25 cellular contexts compared by ENCODE assay signal in genomic region chr1:39727932-39728317, GRCh38. TPM values are rescaled to one million over a fixed set of nuclear protein-coding genes. Genes with fewer than 3 reads are reported as not detected.
A peak's percentile ranks its signal among the peaks of the same experiment; 100 is the strongest.
DNase-seq lines count a peak whose midpoint lies in the region; ATAC-seq, FAIRE-seq and TF ChIP-seq lines count a peak whose summit lies in the region.
"Had no signal": no experiment of that assay in that cellular context is flagged by ENCODE, and none has a peak within 500 bp of the region (broad histone marks: within the 10 kb centered on the region; RNA-seq: fewer than 3 reads in every experiment).

No MANE protein-coding gene starts in this region.

- H3K27ac Mint-ChIP-seq in activated CD8-positive, alpha-beta T cell treated with anti-CD3 and anti-CD28 coated beads, Interleukin-2, amount 10 ng/mL, durations not matched to agents 7 days and 5 days = no peak overlapping the region
- no peak overlapping the region for H3K27ac Mint-ChIP-seq in activated CD8-positive, alpha-beta T cell treated with anti-CD3 and anti-CD28 coated beads for 36 hours
- no peak overlapping the region for H3K27ac Mint-ChIP-seq in activated B cell treated with CpG ODN at 0.5 μM for 24 hours
- peak overlapping the region; percentile 38 for H3K27ac Mint-ChIP-seq in memory B cell
- H3K27ac Mint-ChIP-seq in chondrocyte (ENCODE audit: unreplicated experiment) = no peak overlapping the region
- H3K27ac Mint-ChIP-seq: activated CD8-positive, alpha-beta memory T cell treated with anti-CD3 and anti-CD28 coated beads, Interleukin-2, amount 10 ng/mL, durations not matched to agents 7 days and 5 days; CD14-positive monocyte had no signal

- POLR2A ChIA-PET in activated CD8-positive, alpha-beta T cell treated with anti-CD3 and anti-CD28 coated beads, Interleukin-2, amount 10 ng/mL, durations not matched to agents 7 days and 5 days (lab: Charles Lee) = no interaction called here
- POLR2A ChIA-PET in activated CD8-positive, alpha-beta T cell treated with anti-CD3 and anti-CD28 coated beads for 36 hours (lab: Charles Lee) = no interaction called here
- POLR2A ChIA-PET in activated B cell treated with CpG ODN at 0.5 μM for 24 hours (lab: Charles Lee) = interaction anchor here (2.0 kb wide), 1 partner anchor 11 kb away, joined by 11 read pairs; the partner anchor contains the start of gene PPIE

- no peak for TF ChIP-seq POLR2A in GM12891 (IDR thresholded peaks at IDR 0.05; ENCODE audit: low read depth, low read length)

- no peak for ATAC-seq in activated CD8-positive, alpha-beta T cell treated with anti-CD3 and anti-CD28 coated beads, Interleukin-2, amount 10 ng/mL, durations not matched to agents 7 days and 5 days
- ATAC-seq in activated CD8-positive, alpha-beta T cell treated with anti-CD3 and anti-CD28 coated beads for 36 hours = no peak
- peak; percentile 50 for ATAC-seq in activated B cell treated with CpG ODN at 0.5 μM for 24 hours (ENCODE audit: low read depth)
- ATAC-seq in memory B cell (ENCODE audit: low read depth) = peak; percentile 80
- ATAC-seq in GM18868 (IDR thresholded peaks at IDR 0.05; ENCODE audit: unreplicated experiment) = no peak
- ATAC-seq: body of pancreas, lower lobe of right lung had no signal

- H3K4me1 Mint-ChIP-seq in activated CD8-positive, alpha-beta T cell treated with anti-CD3 and anti-CD28 coated beads, Interleukin-2, amount 10 ng/mL, durations not matched to agents 7 days and 5 days (ENCODE audit: low read depth) = peaks cover 9% of the 10 kb centered on the region
- H3K4me1 Mint-ChIP-seq in activated CD8-positive, alpha-beta T cell treated with anti-CD3 and anti-CD28 coated beads for 36 hours (ENCODE audit: low read depth) = peaks cover 9% of the 10 kb centered on the region
- H3K4me1 Mint-ChIP-seq in activated B cell treated with CpG ODN at 0.5 μM for 24 hours (peaks cover 8% of the 10 kb centered on the region), memory B cell (peaks cover 6% of the 10 kb centered on the region), chondrocyte (ENCODE audit: low read depth) (no peaks in the 10 kb centered on the region)

- CTCF ChIA-PET in activated CD8-positive, alpha-beta T cell treated with anti-CD3 and anti-CD28 coated beads, Interleukin-2, amount 10 ng/mL, durations not matched to agents 7 days and 5 days (lab: Charles Lee) = interaction anchor here (1.8 to 2.0 kb wide), 2 partner anchors 70 to 121 kb away, joined by 4 to 10 read pairs; no protein-coding TSS in a partner anchor
- CTCF ChIA-PET in activated CD8-positive, alpha-beta T cell treated with anti-CD3 and anti-CD28 coated beads for 36 hours (lab: Charles Lee) = interaction anchor here (1.3 to 1.5 kb wide), 2 partner anchors 69 to 122 kb away, joined by 3 to 6 read pairs; no protein-coding TSS in a partner anchor
- CTCF ChIA-PET in activated B cell treated with CpG ODN at 0.5 μM for 24 hours (lab: Charles Lee) = no interaction called here

- H3K9me3 Mint-ChIP-seq in activated CD8-positive, alpha-beta T cell treated with anti-CD3 and anti-CD28 coated beads, Interleukin-2, amount 10 ng/mL, durations not matched to agents 7 days and 5 days (ENCODE audit: insufficient read depth) = no peaks in the 10 kb centered on the region
- H3K9me3 Mint-ChIP-seq in activated CD8-positive, alpha-beta T cell treated with anti-CD3 and anti-CD28 coated beads for 36 hours = no peaks in the 10 kb centered on the region
- H3K9me3 Mint-ChIP-seq in activated B cell treated with CpG ODN at 0.5 μM for 24 hours (no peaks in the 10 kb centered on the region), memory B cell (no peaks in the 10 kb centered on the region), chondrocyte (ENCODE audit: low read depth) (no peaks in the 10 kb centered on the region)

- no peaks in the 10 kb centered on the region for H3K36me3 Mint-ChIP-seq in activated CD8-positive, alpha-beta T cell treated with anti-CD3 and anti-CD28 coated beads, Interleukin-2, amount 10 ng/mL, durations not matched to agents 7 days and 5 days (ENCODE audit: low read depth)
- H3K36me3 Mint-ChIP-seq in activated CD8-positive, alpha-beta T cell treated with anti-CD3 and anti-CD28 coated beads for 36 hours (ENCODE audit: low read depth) = no peaks in the 10 kb centered on the region
- H3K36me3 Mint-ChIP-seq in activated B cell treated with CpG ODN at 0.5 μM for 24 hours (ENCODE audit: low read depth) (no peaks in the 10 kb centered on the region), memory B cell (no peaks in the 10 kb centered on the region), chondrocyte (ENCODE audit: low read depth) (no peaks in the 10 kb centered on the region)
- H3K36me3 Mint-ChIP-seq: activated CD8-positive, alpha-beta memory T cell treated with anti-CD3 and anti-CD28 coated beads, Interleukin-2, amount 10 ng/mL, durations not matched to agents 7 days and 5 days had no signal

- peaks cover 67% of the 10 kb centered on the region for H3K27me3 Mint-ChIP-seq in activated CD8-positive, alpha-beta T cell treated with anti-CD3 and anti-CD28 coated beads, Interleukin-2, amount 10 ng/mL, durations not matched to agents 7 days and 5 days (ENCODE audit: low read depth)
- peaks cover 57% of the 10 kb centered on the region for H3K27me3 Mint-ChIP-seq in activated CD8-positive, alpha-beta T cell treated with anti-CD3 and anti-CD28 coated beads for 36 hours
- H3K27me3 Mint-ChIP-seq in activated B cell treated with CpG ODN at 0.5 μM for 24 hours = peaks cover 49% of the 10 kb centered on the region
- peaks cover 12% of the 10 kb centered on the region for H3K27me3 Mint-ChIP-seq in memory B cell
- H3K27me3 Mint-ChIP-seq in chondrocyte (ENCODE audit: low read depth) = peaks cover 54% of the 10 kb centered on the region

- intact Hi-C loops in activated CD8-positive, alpha-beta T cell treated with anti-CD3 and anti-CD28 coated beads for 36 hours (cut with micrococcal nuclease) = no loop called here
- intact Hi-C loops in activated B cell treated with CpG ODN at 0.5 μM for 24 hours (cut with micrococcal nuclease) = no loop called here

- peak; percentile 19 for DNase-seq in activated CD8-positive, alpha-beta T cell treated with anti-CD3 and anti-CD28 coated beads, Interleukin-2, amount 10 ng/mL, durations not matched to agents 7 days and 5 days
- no peak for DNase-seq in activated CD8-positive, alpha-beta T cell treated with anti-CD3 and anti-CD28 coated beads for 36 hours
- DNase-seq in GM12891 (ENCODE audit: insufficient read length, low spot score) (no peak), activated B cell treated with CpG ODN at 0.5 μM for 24 hours (no peak), memory B cell (ENCODE audit: low spot score in 2 of 2) (no peak), chondrocyte (ENCODE audit: low spot score) (no peak)
- no peak for DNase-seq in activated T-cell treated with anti-CD3 and anti-CD28 coated beads, Interleukin-2, amount 50 U/mL, for 1 hour
- DNase-seq: ACHN; activated CD4-positive, CD25-positive, alpha-beta regulatory T cell treated with anti-CD3 and anti-CD28 coated beads, Interleukin-2, amount 50 U/mL, for 72 hours; activated CD8-positive, alpha-beta memory T cell treated with anti-CD3 and anti-CD28 coated beads, Interleukin-2, amount 10 ng/mL, durations not matched to agents 7 days and 5 days; body of pancreas; effector CD4-positive, alpha-beta T cell; GDM1; islet precursor cell; Kasumi-1; lower lobe of right lung; NCI-H1092; NCI-H2029; NCI-H510A treated with DMSO at 0.1 percent for 48 hours; Right ventricle myocardium superior had no signal

- peak; percentile 33 for FAIRE-seq in GM12891 (lab: Jason Lieb, UNC)
- FAIRE-seq: frontal cortex had no signal

- no peak for TF ChIP-seq CTCF in activated CD8-positive, alpha-beta T cell treated with anti-CD3 and anti-CD28 coated beads for 36 hours (IDR thresholded peaks at IDR 0.05)
- TF ChIP-seq CTCF in activated B cell treated with CpG ODN at 0.5 μM for 24 hours (IDR thresholded peaks at IDR 0.05) (no peak), chondrocyte (IDR thresholded peaks at IDR 0.05) (no peak)

- H3K4me3 Mint-ChIP-seq in activated CD8-positive, alpha-beta T cell treated with anti-CD3 and anti-CD28 coated beads, Interleukin-2, amount 10 ng/mL, durations not matched to agents 7 days and 5 days = no peak overlapping the region
- H3K4me3 Mint-ChIP-seq in activated CD8-positive, alpha-beta T cell treated with anti-CD3 and anti-CD28 coated beads for 36 hours = no peak overlapping the region
- H3K4me3 Mint-ChIP-seq in activated B cell treated with CpG ODN at 0.5 μM for 24 hours (peak overlapping the region; percentile 69), memory B cell (peak overlapping the region; percentile 85), chondrocyte (ENCODE audit: unreplicated experiment) (no peak overlapping the region)
- H3K4me3 Mint-ChIP-seq: activated CD8-positive, alpha-beta memory T cell treated with anti-CD3 and anti-CD28 coated beads, Interleukin-2, amount 10 ng/mL, durations not matched to agents 7 days and 5 days had no signal

TF ChIP-seq in GM12891, 5 proteins besides CTCF, POLR2A, EP300 and RAD21 (continues in another document):
- no peak for TF ChIP-seq SPI1 (IDR thresholded peaks at IDR 0.05; ENCODE audit: low read depth, low read length)

RNA-seq across cellular contexts. Expression of gene PPIE, which starts 10.8 kb away (rescaled TPM):
- total RNA-seq in activated CD8-positive, alpha-beta T cell treated with anti-CD3 and anti-CD28 coated beads, Interleukin-2, amount 10 ng/mL, durations not matched to agents 7 days and 5 days = 10 to 100 TPM; 60.9 to 64.7 TPM
- 10 to 100 TPM; 71.7 to 74.7 TPM for total RNA-seq in activated CD8-positive, alpha-beta T cell treated with anti-CD3 and anti-CD28 coated beads for 36 hours
- 47.6 TPM for polyA plus RNA-seq in GM12891 (2012; ENCODE audit: low read depth, missing spikeins)
- total RNA-seq in activated B cell treated with CpG ODN at 0.5 μM for 24 hours = 64.9 and 68.5 TPM in 2 replicates
- total RNA-seq in chondrocyte = 31.5 to 32.7 TPM (median 32.6 TPM) in 3 replicates

RNA-seq across cellular contexts. Expression of gene HPCAL4, which starts 36.7 kb away (rescaled TPM):
- total RNA-seq in activated CD8-positive, alpha-beta T cell treated with anti-CD3 and anti-CD28 coated beads, Interleukin-2, amount 10 ng/mL, durations not matched to agents 7 days and 5 days = under 1 TPM; 0.47 to 0.55 TPM
- 1 to 10 TPM; 2.8 to 3.0 TPM for total RNA-seq in activated CD8-positive, alpha-beta T cell treated with anti-CD3 and anti-CD28 coated beads for 36 hours
- 0.31 TPM for polyA plus RNA-seq in GM12891 (2012; ENCODE audit: low read depth, missing spikeins)
- total RNA-seq in activated B cell treated with CpG ODN at 0.5 μM for 24 hours (not detected in 2 replicates), chondrocyte (not detected in 3 replicates)

RNA-seq across cellular contexts. Expression of gene OXCT2, which starts 43.2 kb away (rescaled TPM):
- under 1 TPM; 0.32 to 0.47 TPM for total RNA-seq in activated CD8-positive, alpha-beta T cell treated with anti-CD3 and anti-CD28 coated beads, Interleukin-2, amount 10 ng/mL, durations not matched to agents 7 days and 5 days
- 1 to 10 TPM; 2.7 to 4.2 TPM for total RNA-seq in activated CD8-positive, alpha-beta T cell treated with anti-CD3 and anti-CD28 coated beads for 36 hours
- polyA plus RNA-seq in GM12891 (2012; ENCODE audit: low read depth, missing spikeins) = 1.7 TPM
- 1.2 TPM in 2 replicates for total RNA-seq in activated B cell treated with CpG ODN at 0.5 μM for 24 hours
- total RNA-seq in chondrocyte = 0.29 to 0.72 TPM in 2 of 3 replicates, not detected in the other
- total RNA-seq: skeletal muscle tissue, vagina had no signal

RNA-seq across cellular contexts. Expression of gene NT5C1A, which starts 56.0 kb away (rescaled TPM):
- not detected for total RNA-seq in activated CD8-positive, alpha-beta T cell treated with anti-CD3 and anti-CD28 coated beads, Interleukin-2, amount 10 ng/mL, durations not matched to agents 7 days and 5 days
- under 1 TPM in 1 of 2 experiments, not detected in 1; 0.25 TPM for total RNA-seq in activated CD8-positive, alpha-beta T cell treated with anti-CD3 and anti-CD28 coated beads for 36 hours
- polyA plus RNA-seq in GM12891 (2012; ENCODE audit: low read depth, missing spikeins) = not detected
- total RNA-seq in activated B cell treated with CpG ODN at 0.5 μM for 24 hours = not detected in 2 replicates
- total RNA-seq in chondrocyte = 0.31 to 0.32 TPM in 2 of 3 replicates, not detected in the other
- total RNA-seq: lower lobe of right lung, vagina had no signal
- polyA plus RNA-seq: CD14-positive monocyte had no signal

Comparison
In these comparisons a context has a peak if more than half of its experiments do, and no peak if none do; other contexts are left out.
1. ATAC-seq: peak in activated B cell treated with CpG ODN at 0.5 μM for 24 hours (single experiment) and memory B cell (single experiment); none in activated CD8-positive, alpha-beta T cell treated with anti-CD3 and anti-CD28 coated beads, Interleukin-2, amount 10 ng/mL, durations not matched to agents 7 days and 5 days (single experiment), activated CD8-positive, alpha-beta T cell treated with anti-CD3 and anti-CD28 coated beads for 36 hours (single experiment) and GM18868 (single experiment).
2. H3K4me3 Mint-ChIP-seq: peak in activated B cell treated with CpG ODN at 0.5 μM for 24 hours (single experiment) and memory B cell (single experiment); none in activated CD8-positive, alpha-beta T cell treated with anti-CD3 and anti-CD28 coated beads, Interleukin-2, amount 10 ng/mL, durations not matched to agents 7 days and 5 days (single experiment), activated CD8-positive, alpha-beta T cell treated with anti-CD3 and anti-CD28 coated beads for 36 hours (single experiment) and chondrocyte (single experiment).